8 cellular contexts compared by ENCODE assay signal in genomic region chr17:50477976-50478375, GRCh38. TPM values are rescaled to one million over a fixed set of nuclear protein-coding genes. Genes with fewer than 3 reads are reported as not detected.
DNase-seq lines count a peak whose midpoint lies in the region; ATAC-seq and TF ChIP-seq lines count a peak whose summit lies in the region.

No MANE protein-coding gene starts in this region.

- WGBS in mesodermal cell (ENCODE audit: insufficient coverage in 2 of 2), 2 experiments: 88 to 97% methylated on average over 4 to 5 of the region's 7 CpGs

- ATAC-seq in HG02970 (IDR thresholded peaks at IDR 0.05; ENCODE audit: low FRiP score, unreplicated experiment) (no peak), HG03378 (IDR thresholded peaks at IDR 0.05; ENCODE audit: unreplicated experiment) (no peak)

- DNase-seq in activated naive CD4-positive, alpha-beta T cell treated with anti-CD3 and anti-CD28 coated beads, Interleukin-2, amount 10 ng/mL, durations not matched to agents 7 days and 5 days: no peak
- no peak for DNase-seq in activated naive CD4-positive, alpha-beta T cell treated with Interleukin-2 at 50 U/mL for 16 hours
- DNase-seq in ascending aorta (ENCODE audit: low spot score in 2 of 2): no peak
- no peak for DNase-seq in type B pancreatic cell (ENCODE audit: extremely low spot score, unreplicated experiment)
- DNase-seq in GOT3 (lab: John Stamatoyannopoulos, UW): no peak

- peak overlapping the region; percentile 68 to 71 for H3K4me3 ChIP-seq in ascending aorta
- H3K4me3 ChIP-seq in mesodermal cell (ENCODE audit: extremely low read depth, insufficient read depth, low read length, poor library complexity, severe bottlenecking): peak overlapping the region; percentile 77

- H3K36me3 Mint-ChIP-seq in activated naive CD4-positive, alpha-beta T cell treated with anti-CD3 and anti-CD28 coated beads, Interleukin-2, amount 10 ng/mL, durations not matched to agents 7 days and 5 days: peaks cover 6% of the 10 kb centered on the region
- H3K36me3 Mint-ChIP-seq in type B pancreatic cell: peaks cover 4% of the 10 kb centered on the region

- H3K27me3 ChIP-seq in ascending aorta: no peaks in the 10 kb centered on the region

- H3K4me1 ChIP-seq in ascending aorta (peaks cover 7 to 22% of the 10 kb centered on the region in 2 donors), mesodermal cell (ENCODE audit: control insufficient read depth, insufficient read depth, low read length, poor library complexity, severe bottlenecking) (no peaks in the 10 kb centered on the region)

- CTCF ChIA-PET in activated naive CD4-positive, alpha-beta T cell treated with anti-CD3 and anti-CD28 coated beads, Interleukin-2, amount 10 ng/mL, durations not matched to agents 7 days and 5 days (lab: Charles Lee): interaction anchor here (0.6 to 2.5 kb wide), 6 partner anchors 23 to 1647 kb away, joined by 3 to 15 read pairs (median 7); partner anchors contain the start of genes ACSF2 and LRRC59

- H3K9me3 ChIP-seq in ascending aorta: no peaks in the 10 kb centered on the region
- H3K9me3 ChIP-seq in mesodermal cell (ENCODE audit: control insufficient read depth, low read length): no peaks in the 10 kb centered on the region

- H3K27ac Mint-ChIP-seq in activated naive CD4-positive, alpha-beta T cell treated with anti-CD3 and anti-CD28 coated beads, Interleukin-2, amount 10 ng/mL, durations not matched to agents 7 days and 5 days: peak overlapping the region; percentile 87
- peak overlapping the region; percentile 92 for H3K27ac Mint-ChIP-seq in type B pancreatic cell

- TF ChIP-seq CTCF in ascending aorta (IDR thresholded peaks at IDR 0.05) (no peak), type B pancreatic cell (conservative IDR thresholded peaks at IDR 0.05) (no peak)

- intact Hi-C loops in ascending aorta (cut with DNase I): loop anchor here (1.0 to 2.0 kb wide), 2 partner anchors 31 to 64 kb away; partner anchors contain the start of gene MYCBPAP

- H3K27ac ChIP-seq in ascending aorta: peak overlapping the region; percentile 79 to 88
- H3K27ac ChIP-seq in mesodermal cell (ENCODE audit: low read depth, low read length, severe bottlenecking): peak overlapping the region; percentile 78

- H3K27me3 Mint-ChIP-seq in activated naive CD4-positive, alpha-beta T cell treated with anti-CD3 and anti-CD28 coated beads, Interleukin-2, amount 10 ng/mL, durations not matched to agents 7 days and 5 days: peaks cover 12% of the 10 kb centered on the region
- H3K27me3 Mint-ChIP-seq in type B pancreatic cell: peaks cover 10% of the 10 kb centered on the region

- peaks cover 3 to 13% of the 10 kb centered on the region in 2 donors for H3K36me3 ChIP-seq in ascending aorta
- peaks cover 13% of the 10 kb centered on the region for H3K36me3 ChIP-seq in mesodermal cell (ENCODE audit: control insufficient read depth, insufficient read depth, low read length)

- H3K4me3 Mint-ChIP-seq in activated naive CD4-positive, alpha-beta T cell treated with anti-CD3 and anti-CD28 coated beads, Interleukin-2, amount 10 ng/mL, durations not matched to agents 7 days and 5 days: peak overlapping the region; percentile 84
- peak overlapping the region; percentile 86 for H3K4me3 Mint-ChIP-seq in type B pancreatic cell

- peaks cover 21% of the 10 kb centered on the region for H3K4me1 Mint-ChIP-seq in activated naive CD4-positive, alpha-beta T cell treated with anti-CD3 and anti-CD28 coated beads, Interleukin-2, amount 10 ng/mL, durations not matched to agents 7 days and 5 days
- H3K4me1 Mint-ChIP-seq in type B pancreatic cell (ENCODE audit: unreplicated experiment): peaks cover 14% of the 10 kb centered on the region

- no peaks in the 10 kb centered on the region for H3K9me3 Mint-ChIP-seq in activated naive CD4-positive, alpha-beta T cell treated with anti-CD3 and anti-CD28 coated beads, Interleukin-2, amount 10 ng/mL, durations not matched to agents 7 days and 5 days
- no peaks in the 10 kb centered on the region for H3K9me3 Mint-ChIP-seq in type B pancreatic cell

RNA-seq across cellular contexts. Expression of gene RSAD1, which starts 0.7 kb away (rescaled TPM):
- total RNA-seq in ascending aorta (36.7 TPM), type B pancreatic cell (ENCODE audit: low replicate concordance) (26.6 and 40.7 TPM in 2 replicates)
- 19.0 TPM for polyA plus RNA-seq in mesodermal cell (2013, experiment 1 of 2)
- polyA plus RNA-seq in mesodermal cell (2013, experiment 2 of 2): 18.2 TPM

RNA-seq across cellular contexts. Expression of gene CHAD, which starts 9.3 kb away (rescaled TPM):
- not detected for total RNA-seq in ascending aorta
- polyA plus RNA-seq in mesodermal cell (2013, experiment 1 of 2): 0.26 TPM
- not detected for polyA plus RNA-seq in mesodermal cell (2013, experiment 2 of 2)
- total RNA-seq in type B pancreatic cell (ENCODE audit: low replicate concordance): not detected in 2 replicates

RNA-seq across cellular contexts. Expression of gene MYCBPAP, which starts 30.3 kb away (rescaled TPM):
- total RNA-seq in ascending aorta (7.9 TPM), type B pancreatic cell (ENCODE audit: low replicate concordance) (0.88 and 4.1 TPM in 2 replicates)
- polyA plus RNA-seq in mesodermal cell (2013, experiment 1 of 2): 0.81 TPM
- polyA plus RNA-seq in mesodermal cell (2013, experiment 2 of 2): 1.5 TPM

RNA-seq across cellular contexts. Expression of gene ACSF2, which starts 52.0 kb away (rescaled TPM):
- total RNA-seq in ascending aorta (26.1 TPM), type B pancreatic cell (ENCODE audit: low replicate concordance) (57.3 and 75.0 TPM in 2 replicates)
- 39.8 TPM for polyA plus RNA-seq in mesodermal cell (2013, experiment 1 of 2)
- polyA plus RNA-seq in mesodermal cell (2013, experiment 2 of 2): 35.2 TPM

RNA-seq across cellular contexts. Expression of gene EPN3, which starts 54.6 kb away (rescaled TPM):
- total RNA-seq in ascending aorta: 0.85 TPM
- not detected for polyA plus RNA-seq in mesodermal cell (2013, experiment 1 of 2)
- not detected for polyA plus RNA-seq in mesodermal cell (2013, experiment 2 of 2)
- total RNA-seq in type B pancreatic cell (ENCODE audit: low replicate concordance): 41.7 and 72.1 TPM in 2 replicates
